ENCODE assay signal across 10 cellular contexts in genomic region chr7:143487566-143487965, GRCh38. TPM values are rescaled to one million over a fixed set of nuclear protein-coding genes. Genes with fewer than 3 reads are reported as not detected.
DNase-seq lines count a peak whose midpoint lies in the region; ATAC-seq and TF ChIP-seq lines count a peak whose summit lies in the region.
"Had no signal": no experiment of that assay in that cellular context is flagged by ENCODE, and none has a peak within 500 bp of the region (broad histone marks: within the 10 kb centered on the region; RNA-seq: fewer than 3 reads in every experiment).

No MANE protein-coding gene starts in this region.

- H3K9me3 ChIP-seq in Peyer's patch (no peaks in the 10 kb centered on the region), heart left ventricle (no peaks in the 10 kb centered on the region), PC-9 (ENCODE audit: insufficient read depth, low read depth) (no peaks in the 10 kb centered on the region)

- H3K27ac ChIP-seq in Peyer's patch (peak overlapping the region in 2 of 4 donors; percentile 23 to 43), heart left ventricle (peak overlapping the region in 4 of 12 donors; percentile 6 to 89 (median 25)), PC-9 (no peak overlapping the region)

- POLR2A ChIA-PET in PC-9 (lab: Charles Lee; ENCODE audit: unreplicated experiment): no interaction called here

- no peak overlapping the region for H3K4me3 Mint-ChIP-seq in T-helper 2 cell treated with Interferon-gamma antibody and Interleukin-4, amounts not matched to agents 5 μg/mL and 100 μg/mL, for 36 hours

- no peaks in the 10 kb centered on the region for H3K27me3 Mint-ChIP-seq in T-helper 2 cell treated with Interferon-gamma antibody and Interleukin-4, amounts not matched to agents 5 μg/mL and 100 μg/mL, for 36 hours (ENCODE audit: low read depth)

- H3K36me3 Mint-ChIP-seq in T-helper 2 cell treated with Interferon-gamma antibody and Interleukin-4, amounts not matched to agents 5 μg/mL and 100 μg/mL, for 36 hours (ENCODE audit: low read depth): no peaks in the 10 kb centered on the region

- intact Hi-C loops in heart left ventricle (cut with DNase I): no loop called here
- intact Hi-C loops in PC-9 (cut with micrococcal nuclease; ENCODE audit: unreplicated experiment): no loop called here

- 27 to 36% (median 28%) methylated on average over 5 of the region's 5 CpGs for WGBS in heart left ventricle, 4 donors

- no peaks in the 10 kb centered on the region for H3F3A ChIP-seq in PC-9 (ENCODE audit: insufficient read depth, low read depth)

- no peak for TF ChIP-seq CTCF in Peyer's patch (IDR thresholded peaks at IDR 0.05)
- no peak for TF ChIP-seq CTCF in heart left ventricle (IDR thresholded peaks at IDR 0.05)
- TF ChIP-seq CTCF in PC-9 (conservative IDR thresholded peaks at IDR 0.05): no peak

- CTCF ChIA-PET in PC-9 (lab: Charles Lee): no interaction called here

- no peak overlapping the region for H3K27ac Mint-ChIP-seq in T-helper 2 cell treated with Interferon-gamma antibody and Interleukin-4, amounts not matched to agents 5 μg/mL and 100 μg/mL, for 36 hours

- H3K36me3 ChIP-seq in Peyer's patch (no peaks in the 10 kb centered on the region), heart left ventricle (no peaks in the 10 kb centered on the region), PC-9 (ENCODE audit: low read depth) (no peaks in the 10 kb centered on the region)

- peaks cover 8% of the 10 kb centered on the region for H3K4me1 Mint-ChIP-seq in T-helper 2 cell treated with Interferon-gamma antibody and Interleukin-4, amounts not matched to agents 5 μg/mL and 100 μg/mL, for 36 hours (ENCODE audit: low read depth)

- ATAC-seq in GM19372 (IDR thresholded peaks at IDR 0.05; ENCODE audit: low read depth, unreplicated experiment): peak; percentile 57
- peak; percentile 59 to 81 (median 69) for ATAC-seq in heart left ventricle

- no peaks in the 10 kb centered on the region for H3K9me3 Mint-ChIP-seq in T-helper 2 cell treated with Interferon-gamma antibody and Interleukin-4, amounts not matched to agents 5 μg/mL and 100 μg/mL, for 36 hours

- H3K4me1 ChIP-seq in Peyer's patch: no peaks in the 10 kb centered on the region
- H3K4me1 ChIP-seq in heart left ventricle: peaks cover 0 to 57% (median 6%) of the 10 kb centered on the region in 12 donors
- peaks cover 12% of the 10 kb centered on the region for H3K4me1 ChIP-seq in PC-9 (replicated peaks; ENCODE audit: insufficient read depth)

- no peaks in the 10 kb centered on the region for H3K9me2 ChIP-seq in PC-9 (ENCODE audit: insufficient read depth)

- H2AFZ ChIP-seq in PC-9: no peak overlapping the region

- H3K4me3 ChIP-seq in Peyer's patch: no peak overlapping the region
- H3K4me3 ChIP-seq in heart left ventricle: no peak overlapping the region
- H3K4me3 ChIP-seq in PC-9: no peak overlapping the region

- no peaks in the 10 kb centered on the region for H4K20me1 ChIP-seq in PC-9 (ENCODE audit: insufficient read depth)

- TF ChIP-seq POLR2A in Peyer's patch (IDR thresholded peaks at IDR 0.05) (no peak), heart left ventricle (IDR thresholded peaks at IDR 0.05) (no peak)

- H3K4me2 ChIP-seq in PC-9: no peak overlapping the region

- no TSS peak for BruUV-seq in PC-9 (replicated peaks; lab: Mats Ljungman, UMichigan)

- no peaks in the 10 kb centered on the region for H3K27me3 ChIP-seq in Peyer's patch
- no peaks in the 10 kb centered on the region for H3K27me3 ChIP-seq in heart left ventricle
- no peaks in the 10 kb centered on the region for H3K27me3 ChIP-seq in PC-9 (ENCODE audit: insufficient read depth, low read depth)

- DNase-seq in Peyer's patch: peak in 2 of 3 donors; percentile 67 to 80
- DNase-seq in heart left ventricle: peak; percentile 45 to 80 (median 61)
- DNase-seq in stromal cell of bone marrow (ENCODE audit: low read depth): peak; percentile 59
- no peak for DNase-seq in PC-9
- DNase-seq in 8988T: no peak
- DNase-seq in SW 1271 (lab: John Stamatoyannopoulos, UW): no peak
- no peak for DNase-seq in T-helper 2 cell treated with Interferon-gamma antibody and Interleukin-4, amounts not matched to agents 5 μg/mL and 100 μg/mL, for 36 hours (ENCODE audit: low spot score)
- DNase-seq: NCI-H1417 treated with DMSO at 0.1 percent for 48 hours; stimulated activated CD8-positive, alpha-beta memory T cell treated with anti-CD3 and anti-CD28 coated beads, Interleukin-4, amount 100 ng/mL, for 48 hours had no signal

- H3K79me2 ChIP-seq in PC-9 (ENCODE audit: low read depth): no peaks in the 10 kb centered on the region

RNA-seq across cellular contexts. Expression of gene TAS2R41, which starts 9.9 kb away (rescaled TPM):
- not detected for total RNA-seq in Peyer's patch
- not detected for total RNA-seq in heart left ventricle
- polyA plus RNA-seq in heart left ventricle: not detected
- not detected in 2 replicates for total RNA-seq in PC-9 (2021)

RNA-seq across cellular contexts. Expression of gene TAS2R60, which starts 44.3 kb away (rescaled TPM):
- total RNA-seq in Peyer's patch (1 to 10 TPM in 1 of 4 donors, not detected in 3; 1.3 TPM), heart left ventricle (not detected), PC-9 (2021) (not detected in 2 replicates)
- polyA plus RNA-seq in heart left ventricle: not detected

Comparison
In these comparisons a context has a peak if more than half of its experiments do, and no peak if none do; other contexts are left out.
1. DNase-seq: peak in Peyer's patch (2 of 3), heart left ventricle (5 of 5) and stromal cell of bone marrow (single experiment); none in PC-9 (0 of 2), 8988T (single experiment), SW 1271 (0 of 2) and T-helper 2 cell treated with Interferon-gamma antibody and Interleukin-4, amounts not matched to agents 5 μg/mL and 100 μg/mL, for 36 hours (single experiment).